ENCODE assay signal across 23 cellular contexts in genomic region chr4:25154594-25155265, GRCh38. TPM values are rescaled to one million over a fixed set of nuclear protein-coding genes. Genes with fewer than 3 reads are reported as not detected.
DNase-seq lines count a peak whose midpoint lies in the region; ATAC-seq, FAIRE-seq and TF ChIP-seq lines count a peak whose summit lies in the region.
"Had no signal": no experiment of that assay in that cellular context is flagged by ENCODE, and none has a peak within 500 bp of the region (broad histone marks: within the 10 kb centered on the region; RNA-seq: fewer than 3 reads in every experiment).

No MANE protein-coding gene starts in this region.

- ATAC-seq in pancreas (peak; percentile 78 to 90 (median 86)), heart left ventricle (no peak)
- ATAC-seq: CD8-positive, alpha-beta T cell; T-cell had no signal

- peak; percentile 13 for DNase-seq in GF-D8 (lab: John Stamatoyannopoulos, UW)
- peak; percentile 46 for DNase-seq in NCI-H748 (lab: John Stamatoyannopoulos, UW; ENCODE audit: unreplicated experiment)
- peak; percentile 56 for DNase-seq in hepatocyte (ENCODE audit: low spot score)
- DNase-seq in pancreas, result no peak
- DNase-seq in SIG-M5 treated with dmso at 0.1 percent for 504 hours (lab: John Stamatoyannopoulos, UW; ENCODE audit: unreplicated experiment), result no peak
- no peak for DNase-seq in heart left ventricle
- no peak for DNase-seq in NCI-H1048 (lab: John Stamatoyannopoulos, UW)
- DNase-seq in H54 (ENCODE audit: insufficient read length, low spot score), result no peak
- DNase-seq: activated CD4-positive, alpha-beta T cell treated with anti-CD3 and anti-CD28 coated beads, Interleukin-2, amount 50 U/mL, for 4 hours; activated naive CD4-positive, alpha-beta T cell treated with anti-CD3 and anti-CD28 coated beads, Interleukin-2, amount 50 U/mL, for 16 hours; activated T-cell treated with anti-CD3 and anti-CD28 coated beads, Interleukin-2, amount 50 U/mL, for 24 hours; CD8-positive, alpha-beta T cell; DND-41; hippocampal formation; mesendoderm; NCI-H187 treated with DMSO at 0.1 percent for 48 hours; NCI-H446; retina; SHP77; T-cell; testis had no signal

- no peaks in the 10 kb centered on the region for H3K27me3 ChIP-seq in hepatocyte
- H3K27me3 ChIP-seq in pancreas, result no peaks in the 10 kb centered on the region
- no peaks in the 10 kb centered on the region for H3K27me3 ChIP-seq in heart left ventricle
- H3K27me3 ChIP-seq: testis had no signal

- H3K9me3 ChIP-seq in hepatocyte (ENCODE audit: low read depth) (no peaks in the 10 kb centered on the region), pancreas (no peaks in the 10 kb centered on the region), heart left ventricle (no peaks in the 10 kb centered on the region)
- H3K9me3 ChIP-seq: testis had no signal

- peaks cover 3% of the 10 kb centered on the region for H3K79me2 ChIP-seq in hepatocyte

- peak overlapping the region; percentile 84 for H3K27ac ChIP-seq in hepatocyte
- H3K27ac ChIP-seq in pancreas, result peak overlapping the region in 3 of 4 donors; percentile 23 to 75 (median 53)
- no peak overlapping the region for H3K27ac ChIP-seq in heart left ventricle
- H3K27ac ChIP-seq: testis had no signal

- FAIRE-seq in pancreas (lab: Jason Lieb, UNC) (peak; percentile 65), H54 (lab: Jason Lieb, UNC) (no peak)
- FAIRE-seq: endometrium, keratinocyte had no signal

- no peak for TF ChIP-seq CTCF in hepatocyte (IDR thresholded peaks at IDR 0.05; ENCODE audit: poor library complexity)
- no peak for TF ChIP-seq CTCF in pancreas (IDR thresholded peaks at IDR 0.05)
- TF ChIP-seq CTCF in heart left ventricle (IDR thresholded peaks at IDR 0.05), result no peak

- no peaks in the 10 kb centered on the region for H3K9me2 ChIP-seq in hepatocyte (replicated peaks; ENCODE audit: insufficient read depth)

- peak overlapping the region; percentile 45 for H3K4me2 ChIP-seq in hepatocyte

- H2AFZ ChIP-seq in hepatocyte, result no peak overlapping the region

- H3K4me1 ChIP-seq in hepatocyte (ENCODE audit: insufficient read depth), result no peaks in the 10 kb centered on the region
- H3K4me1 ChIP-seq in pancreas, result peaks cover 0 to 25% (median 17%) of the 10 kb centered on the region in 3 donors
- peaks cover 0 to 11% (median 5%) of the 10 kb centered on the region in 12 donors for H3K4me1 ChIP-seq in heart left ventricle

- H3K36me3 ChIP-seq in hepatocyte (replicated peaks; ENCODE audit: insufficient read depth, low read depth) (no peaks in the 10 kb centered on the region), pancreas (peaks cover 0 to 7% (median 0%) of the 10 kb centered on the region in 3 donors), heart left ventricle (peaks cover 0 to 68% (median 25%) of the 10 kb centered on the region in 9 donors)

- no peak overlapping the region for H3K4me3 ChIP-seq in hepatocyte
- H3K4me3 ChIP-seq in pancreas, result no peak overlapping the region
- H3K4me3 ChIP-seq in heart left ventricle, result no peak overlapping the region
- H3K4me3 ChIP-seq: testis had no signal

- intact Hi-C loops in pancreas (cut with DNase I), result no loop called here
- intact Hi-C loops in heart left ventricle (cut with DNase I), result no loop called here

- H4K20me1 ChIP-seq in hepatocyte (ENCODE audit: insufficient read depth, poor library complexity, severe bottlenecking), result no peaks in the 10 kb centered on the region

- 65% methylated on average over 4 of the region's 4 CpGs for WGBS in hepatocyte (ENCODE audit: low lambda C conversion rate, missing lambda C conversion rate)
- WGBS in pancreas, 2 donors, result 21 to 25% methylated on average over 4 of the region's 4 CpGs
- WGBS in heart left ventricle, 4 donors, result 85 to 90% (median 87%) methylated on average over 4 of the region's 4 CpGs

- no peak for TF ChIP-seq POLR2A in heart left ventricle (IDR thresholded peaks at IDR 0.05)
- TF ChIP-seq POLR2A in H54 (IDR thresholded peaks at IDR 0.05; ENCODE audit: low read depth, low read length), result no peak

RNA-seq across cellular contexts. Expression of gene SEPSECS, which starts 5.5 kb away (rescaled TPM):
- total RNA-seq in hepatocyte, result 8.5 and 10.3 TPM in 2 replicates
- polyA plus RNA-seq in hepatocyte, result 3.0 and 3.2 TPM in 2 replicates
- total RNA-seq in pancreas, result 1 to 10 TPM; 5.3 to 9.2 (median 6.1) TPM
- polyA plus RNA-seq in pancreas, result 1 to 10 TPM; 5.8 to 6.6 TPM
- total RNA-seq in heart left ventricle, result 1 to 10 TPM; 3.2 to 7.6 (median 6.2) TPM
- polyA plus RNA-seq in heart left ventricle, result 1 to 10 TPM; 2.0 to 2.6 TPM

Comparison
In these comparisons a context has a peak if more than half of its experiments do, and no peak if none do; other contexts are left out.
1. DNase-seq: peak in GF-D8 (single experiment), NCI-H748 (single experiment) and hepatocyte (single experiment); none in pancreas (0 of 6), SIG-M5 treated with dmso at 0.1 percent for 504 hours (single experiment), heart left ventricle (0 of 5), NCI-H1048 (single experiment) and H54 (single experiment).
2. H3K27ac ChIP-seq: peak in hepatocyte (single experiment) and pancreas (3 of 4); none in heart left ventricle (0 of 12).
3. ATAC-seq: peak in pancreas (4 of 4); none in heart left ventricle (0 of 4).